In the genomic region with DNA sequence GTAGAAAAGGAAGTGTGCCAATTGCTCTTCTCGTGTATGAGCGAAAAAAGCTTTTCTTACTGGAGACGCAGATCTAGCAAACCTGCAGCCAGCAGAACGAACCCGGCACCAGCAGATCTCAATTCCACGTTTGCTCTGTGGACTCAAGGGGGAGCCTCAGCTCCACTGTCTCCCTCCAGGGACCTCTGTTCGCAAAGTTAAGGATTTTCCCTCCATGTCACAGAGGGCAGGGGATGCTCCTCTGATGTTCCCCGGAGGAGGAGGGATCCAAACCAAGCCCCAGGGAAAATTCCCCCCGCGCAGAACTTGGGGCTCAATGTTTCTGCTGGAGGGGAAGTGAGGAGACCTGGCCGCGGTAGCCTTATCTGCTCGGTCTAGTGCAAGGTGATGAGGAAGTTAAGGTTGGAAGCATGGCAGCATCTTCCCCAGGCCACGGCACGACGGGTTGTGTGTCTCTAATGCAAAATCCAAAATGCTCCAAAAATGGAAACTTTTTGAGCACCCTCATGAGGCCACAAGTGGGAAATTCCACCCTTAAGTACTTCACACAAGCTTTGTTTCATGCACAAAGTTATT, we compare ENCODE assay signal across 8 cellular contexts. TPM values are rescaled to one million over a fixed set of nuclear protein-coding genes. Genes with fewer than 3 reads are reported as not detected.
DNase-seq lines count a peak whose midpoint lies in the region; ATAC-seq, FAIRE-seq and TF ChIP-seq lines count a peak whose summit lies in the region.

No MANE protein-coding gene starts in this region.

- no peak overlapping the region for H3K27ac Mint-ChIP-seq in activated CD8-positive, alpha-beta memory T cell treated with anti-CD3 and anti-CD28 coated beads, Interleukin-2, amount 10 ng/mL, durations not matched to agents 7 days and 5 days

- no peaks in the 10 kb centered on the region for H3K9me3 ChIP-seq in psoas muscle

- ATAC-seq in foreskin keratinocyte: no peak
- ATAC-seq in psoas muscle: peak; percentile 62 to 81 (median 73)
- ATAC-seq in HG02763 (IDR thresholded peaks at IDR 0.05; ENCODE audit: unreplicated experiment): no peak
- ATAC-seq in activated CD8-positive, alpha-beta memory T cell treated with anti-CD3 and anti-CD28 coated beads, Interleukin-2, amount 10 ng/mL, durations not matched to agents 7 days and 5 days: no peak
- ATAC-seq in HG02610 (IDR thresholded peaks at IDR 0.05; ENCODE audit: unreplicated experiment): no peak

- no peaks in the 10 kb centered on the region for H3K9me3 Mint-ChIP-seq in activated CD8-positive, alpha-beta memory T cell treated with anti-CD3 and anti-CD28 coated beads, Interleukin-2, amount 10 ng/mL, durations not matched to agents 7 days and 5 days (ENCODE audit: low read depth)

- no peak overlapping the region for H3K4me3 Mint-ChIP-seq in activated CD8-positive, alpha-beta memory T cell treated with anti-CD3 and anti-CD28 coated beads, Interleukin-2, amount 10 ng/mL, durations not matched to agents 7 days and 5 days

- FAIRE-seq in RCC 7860 (lab: Jason Lieb, UNC): no peak

- no peaks in the 10 kb centered on the region for H3K27me3 Mint-ChIP-seq in activated CD8-positive, alpha-beta memory T cell treated with anti-CD3 and anti-CD28 coated beads, Interleukin-2, amount 10 ng/mL, durations not matched to agents 7 days and 5 days

- DNase-seq in GM10266 (ENCODE audit: extremely low spot score) (no peak), RPMI8226 (peak; percentile 45), foreskin keratinocyte (no peak), psoas muscle (peak in 1 of 2 donors; percentile 51), RCC 7860 (ENCODE audit: low spot score) (no peak)
- no peak for DNase-seq in activated CD8-positive, alpha-beta memory T cell treated with anti-CD3 and anti-CD28 coated beads, Interleukin-2, amount 10 ng/mL, durations not matched to agents 7 days and 5 days

- H3K36me3 Mint-ChIP-seq in activated CD8-positive, alpha-beta memory T cell treated with anti-CD3 and anti-CD28 coated beads, Interleukin-2, amount 10 ng/mL, durations not matched to agents 7 days and 5 days: no peaks in the 10 kb centered on the region

- TF ChIP-seq CTCF in GM10266 (IDR thresholded peaks at IDR 0.05; ENCODE audit: control insufficient read depth, insufficient read depth, low read depth, missing control alignments) (peak; percentile 38), foreskin keratinocyte (conservative IDR thresholded peaks at IDR 0.05) (peak; percentile 52), psoas muscle (IDR thresholded peaks at IDR 0.05) (peak; percentile 56)

- peaks cover 0 to 9% of the 10 kb centered on the region in 2 donors for H3K36me3 ChIP-seq in psoas muscle (ENCODE audit: insufficient read depth in 1 of 2, low read depth in 1 of 2)

- H3K4me1 ChIP-seq in foreskin keratinocyte (peaks cover 10% of the 10 kb centered on the region), psoas muscle (no peaks in the 10 kb centered on the region)

- H3K27me3 ChIP-seq in foreskin keratinocyte (no peaks in the 10 kb centered on the region), psoas muscle (ENCODE audit: insufficient read depth in 3 of 3, low read length in 2 of 3) (no peaks in the 10 kb centered on the region)

- CTCF ChIA-PET in activated CD8-positive, alpha-beta memory T cell treated with anti-CD3 and anti-CD28 coated beads, Interleukin-2, amount 10 ng/mL, durations not matched to agents 7 days and 5 days (lab: Charles Lee): interaction anchor here (0.9 to 2.1 kb wide), 6 partner anchors 8 to 142 kb away, joined by 3 to 11 read pairs (median 4); no protein-coding TSS in a partner anchor

- H3K27ac ChIP-seq in foreskin keratinocyte (no peak overlapping the region), psoas muscle (no peak overlapping the region)

- H3K4me1 Mint-ChIP-seq in activated CD8-positive, alpha-beta memory T cell treated with anti-CD3 and anti-CD28 coated beads, Interleukin-2, amount 10 ng/mL, durations not matched to agents 7 days and 5 days: peaks cover 9% of the 10 kb centered on the region

- no peak overlapping the region for H3K4me3 ChIP-seq in psoas muscle

- 37 to 43% (median 37%) methylated on average over 16 of the region's 16 CpGs for WGBS in psoas muscle, 3 donors

- intact Hi-C loops in psoas muscle (cut with DNase I): loop anchor here (2.0 to 5.0 kb wide), 3 partner anchors 95 to 115 kb away; no protein-coding TSS in a partner anchor

RNA-seq across cellular contexts. Expression of a gene that starts 9.0 kb away (rescaled TPM):
- total RNA-seq in foreskin keratinocyte: 12.2 and 13.2 TPM in 2 replicates
- polyA plus RNA-seq in foreskin keratinocyte: 6.6 and 6.9 TPM in 2 replicates
- 1 to 10 TPM; 5.6 to 8.5 (median 7.1) TPM for total RNA-seq in psoas muscle
- polyA plus RNA-seq in psoas muscle: 1 to 10 TPM; 2.4 to 9.6 (median 6.5) TPM
- total RNA-seq in activated CD8-positive, alpha-beta memory T cell treated with anti-CD3 and anti-CD28 coated beads, Interleukin-2, amount 10 ng/mL, durations not matched to agents 7 days and 5 days: 10 to 100 TPM; 14.9 to 15.2 TPM

RNA-seq across cellular contexts. Expression of a gene that starts 12.4 kb away (rescaled TPM):
- total RNA-seq in foreskin keratinocyte (23.7 and 26.6 TPM in 2 replicates), psoas muscle (10 to 100 TPM; 11.9 to 14.3 (median 12.5) TPM)
- polyA plus RNA-seq in foreskin keratinocyte (26.6 and 27.2 TPM in 2 replicates), psoas muscle (10 to 100 TPM; 13.2 to 14.8 (median 14.4) TPM)
- total RNA-seq in activated CD8-positive, alpha-beta memory T cell treated with anti-CD3 and anti-CD28 coated beads, Interleukin-2, amount 10 ng/mL, durations not matched to agents 7 days and 5 days: 10 to 100 TPM; 41.5 to 43.5 TPM

RNA-seq across cellular contexts. Expression of a gene that starts 48.2 kb away (rescaled TPM):
- 17.7 and 21.5 TPM in 2 replicates for total RNA-seq in foreskin keratinocyte
- polyA plus RNA-seq in foreskin keratinocyte: 15.9 and 17.6 TPM in 2 replicates
- total RNA-seq in psoas muscle: 1 to 10 TPM; 2.4 to 3.0 (median 2.8) TPM
- polyA plus RNA-seq in psoas muscle: 1 to 10 TPM; 1.3 to 2.1 (median 2.0) TPM
- total RNA-seq in activated CD8-positive, alpha-beta memory T cell treated with anti-CD3 and anti-CD28 coated beads, Interleukin-2, amount 10 ng/mL, durations not matched to agents 7 days and 5 days: 100 to 1,000 TPM; 101 to 104 TPM

Comparison
In these comparisons a context has a peak if more than half of its experiments do, and no peak if none do; other contexts are left out.
1. ATAC-seq: peak in psoas muscle (4 of 4); none in foreskin keratinocyte (single experiment), HG02763 (single experiment), activated CD8-positive, alpha-beta memory T cell treated with anti-CD3 and anti-CD28 coated beads, Interleukin-2, amount 10 ng/mL, durations not matched to agents 7 days and 5 days (single experiment) and HG02610 (single experiment).
2. Peak in every context shown above with its lines, with median percentiles within 50 percentile points of each other: CTCF ChIP-seq.